8 cellular contexts compared by ENCODE assay signal in genomic region chr20:50930139-50931047, GRCh38. TPM values are rescaled to one million over a fixed set of nuclear protein-coding genes. Genes with fewer than 3 reads are reported as not detected.
DNase-seq lines count a peak whose midpoint lies in the region; ATAC-seq and TF ChIP-seq lines count a peak whose summit lies in the region.

No MANE protein-coding gene starts in this region.

- H3K27me3 ChIP-seq in Panc1 (ENCODE audit: control insufficient read depth, insufficient read depth, low read length) (no peaks in the 10 kb centered on the region), mammary epithelial cell (ENCODE audit: insufficient read depth, low read length) (no peaks in the 10 kb centered on the region)

- intact Hi-C loops in Panc1 (cut with micrococcal nuclease; ENCODE audit: unreplicated experiment): loop anchor here (5.0 kb wide), 1 partner anchor 138 kb away; no protein-coding TSS in a partner anchor
- intact Hi-C loops in mammary epithelial cell (cut with micrococcal nuclease): loop anchor here (1.0 to 2.0 kb wide), 2 partner anchors 28 to 50 kb away; partner anchors contain the start of genes DPM1 and MOCS3

- H3K4me1 Mint-ChIP-seq in stimulated activated memory B cell treated with anti-CD40 and anti-IgM and Interleukin-4, amounts not matched to agents 10 μg/mL and 1 μg/mL and 100 μg/mL, for 72 hours: peaks cover 48% of the 10 kb centered on the region

- H3K9me3 Mint-ChIP-seq in stimulated activated memory B cell treated with anti-CD40 and anti-IgM and Interleukin-4, amounts not matched to agents 10 μg/mL and 1 μg/mL and 100 μg/mL, for 72 hours: no peaks in the 10 kb centered on the region

- H3K4me1 ChIP-seq in ES-I3 (ENCODE audit: insufficient read depth, low read length) (peaks cover 12% of the 10 kb centered on the region), Panc1 (ENCODE audit: control insufficient read depth, insufficient read depth, low read length) (peaks cover 28% of the 10 kb centered on the region), mammary epithelial cell (ENCODE audit: insufficient read depth, low read length) (peaks cover 20% of the 10 kb centered on the region)

- H3K27ac ChIP-seq in Panc1 (ENCODE audit: low read length): peak overlapping the region; percentile 92
- H3K27ac ChIP-seq in mammary epithelial cell (ENCODE audit: insufficient read depth, low read depth, low read length): peak overlapping the region; percentile 74

- CTCF ChIA-PET in Panc1 (lab: Charles Lee) (interaction anchor here (0.6 to 1.0 kb wide), 3 partner anchors 9 to 136 kb away, joined by 3 to 8 read pairs (median 4); partner anchors contain the start of gene BCAS4), mammary epithelial cell (lab: Charles Lee; ENCODE audit: low non-redundant PET) (interaction anchor here (0.5 to 1.7 kb wide), 5 partner anchors 9 to 137 kb away, joined by 3 to 13 read pairs (median 4); no protein-coding TSS in a partner anchor)

- peak overlapping the region; percentile 91 for H3K9ac ChIP-seq in ES-I3 (ENCODE audit: low read depth, low read length)
- H3K9ac ChIP-seq in mammary epithelial cell (ENCODE audit: insufficient read depth, low read length): peak overlapping the region; percentile 91

- POLR2A ChIA-PET in Panc1 (lab: Charles Lee): interaction anchor here (0.6 to 1.1 kb wide), 7 partner anchors 13 to 533 kb away, joined by 4 to 17 read pairs (median 8); partner anchors contain the start of genes DPM1 and MOCS3

- no peaks in the 10 kb centered on the region for H3K9me3 ChIP-seq in ES-I3 (ENCODE audit: control insufficient read depth, insufficient read depth, low read length)
- no peaks in the 10 kb centered on the region for H3K9me3 ChIP-seq in Panc1 (ENCODE audit: control insufficient read depth, insufficient read depth, low read depth, low read length)
- H3K9me3 ChIP-seq in mammary epithelial cell (replicated peaks; ENCODE audit: insufficient read depth, low read length): no peaks in the 10 kb centered on the region

- in situ Hi-C loops in Panc1 (cut with HindIII; ENCODE audit: low pct_unique_long_range_greater_than_20kb, low sequenced_read_pairs): no loop called here
- in situ Hi-C loops in mammary epithelial cell (cut with MboI; ENCODE audit: low sequenced_read_pairs in 2 of 2): loop anchor here in 1 of 2 donors (10.0 kb wide), 1 partner anchor 136 kb away; the partner anchor contains the start of gene BCAS4

- H3K36me3 ChIP-seq in ES-I3 (ENCODE audit: insufficient read depth, low read length) (peaks cover 16% of the 10 kb centered on the region), Panc1 (ENCODE audit: control insufficient read depth, insufficient read depth, low read length) (peaks cover 48% of the 10 kb centered on the region), mammary epithelial cell (ENCODE audit: insufficient read depth, low read length) (peaks cover 25% of the 10 kb centered on the region)

- 0% methylated on average over 5 of the region's 97 CpGs for WGBS in mammary epithelial cell (ENCODE audit: low coverage, missing lambda C conversion rate)

- ATAC-seq in HG02571 (IDR thresholded peaks at IDR 0.05; ENCODE audit: unreplicated experiment): peak; percentile 10
- ATAC-seq in Panc1: peak; percentile 26
- ATAC-seq in left lobe of liver: no peak
- peak; percentile 47 for ATAC-seq in stimulated activated memory B cell treated with anti-CD40 and anti-IgM and Interleukin-4, amounts not matched to agents 10 μg/mL and 1 μg/mL and 100 μg/mL, for 72 hours

- DNase-seq in Panc1 (ENCODE audit: low read depth, low spot score) (no peak), mammary epithelial cell (no peak), left lobe of liver (ENCODE audit: low spot score) (peak; percentile 54), superior temporal gyrus (ENCODE audit: extremely low spot score) (no peak), cerebellar nuclear complex (lab: John Stamatoyannopoulos, UW) (no peak)

- H2AFZ ChIP-seq in mammary epithelial cell (ENCODE audit: low read depth, low read length): peak overlapping the region; percentile 45

- H3K79me2 ChIP-seq in mammary epithelial cell (ENCODE audit: insufficient read depth, low read length): peaks cover 56% of the 10 kb centered on the region

- peak overlapping the region; percentile 59 to 90 for H3K4me3 ChIP-seq in Panc1 (ENCODE audit: low read depth in 2 of 2, low read length in 2 of 2)
- H3K4me3 ChIP-seq in mammary epithelial cell (replicated peaks in 1 of 3; ENCODE audit: insufficient read depth in 1 of 3, low read depth in 2 of 3, low read length in 3 of 3): peak overlapping the region; percentile 70 to 93 (median 80)

- H4K20me1 ChIP-seq in mammary epithelial cell (ENCODE audit: insufficient read depth, low read length): peaks cover under 1% of the 10 kb centered on the region

- no peak for TF ChIP-seq CTCF in Panc1 (IDR thresholded peaks at IDR 0.05)
- no peak for TF ChIP-seq CTCF in mammary epithelial cell (conservative IDR thresholded peaks at IDR 0.05 in 1 of 2, IDR thresholded peaks at IDR 0.05 in 1 of 2; ENCODE audit: extremely low read depth in 1 of 2, insufficient read depth in 1 of 2, low read depth in 1 of 2, low read length in 2 of 2)

- peak overlapping the region; percentile 97 for H3K4me3 Mint-ChIP-seq in stimulated activated memory B cell treated with anti-CD40 and anti-IgM and Interleukin-4, amounts not matched to agents 10 μg/mL and 1 μg/mL and 100 μg/mL, for 72 hours

- H3K36me3 Mint-ChIP-seq in stimulated activated memory B cell treated with anti-CD40 and anti-IgM and Interleukin-4, amounts not matched to agents 10 μg/mL and 1 μg/mL and 100 μg/mL, for 72 hours: peaks cover 34% of the 10 kb centered on the region

- peak overlapping the region; percentile 98 for H3K27ac Mint-ChIP-seq in stimulated activated memory B cell treated with anti-CD40 and anti-IgM and Interleukin-4, amounts not matched to agents 10 μg/mL and 1 μg/mL and 100 μg/mL, for 72 hours

- BruUV-seq in Panc1 (replicated peaks; lab: Mats Ljungman, UMichigan) (no TSS peak), mammary epithelial cell (replicated peaks; lab: Mats Ljungman, UMichigan) (no TSS peak)

- no peaks in the 10 kb centered on the region for H3K27me3 Mint-ChIP-seq in stimulated activated memory B cell treated with anti-CD40 and anti-IgM and Interleukin-4, amounts not matched to agents 10 μg/mL and 1 μg/mL and 100 μg/mL, for 72 hours

- dilution Hi-C loops in mammary epithelial cell (cut with HindIII; ENCODE audit: low sequenced_read_pairs): no loop called here

- H3K4me2 ChIP-seq in mammary epithelial cell (ENCODE audit: insufficient read depth, low read depth, low read length): peak overlapping the region; percentile 85

RNA-seq across cellular contexts. Expression of gene ADNP, which starts 0.8 kb away (rescaled TPM):
- total RNA-seq in Panc1 (2021; ENCODE audit: unreplicated experiment) (65.1 TPM), mammary epithelial cell (10 to 100 TPM; 34.0 to 63.2 TPM), left lobe of liver (21.1 TPM)
- polyA plus RNA-seq in Panc1 (2012; ENCODE audit: insufficient read length): 32.5 TPM
- polyA plus RNA-seq in mammary epithelial cell: 20.4 TPM
- polyA minus RNA-seq in mammary epithelial cell: 69.3 TPM

RNA-seq across cellular contexts. Expression of gene DPM1, which starts 27.9 kb away (rescaled TPM):
- total RNA-seq in Panc1 (2021; ENCODE audit: unreplicated experiment) (50.2 TPM), mammary epithelial cell (10 to 100 TPM; 63.5 to 63.9 TPM), left lobe of liver (13.6 TPM)
- polyA plus RNA-seq in Panc1 (2012; ENCODE audit: insufficient read length): 39.6 TPM
- polyA plus RNA-seq in mammary epithelial cell: 71.9 TPM
- 14.3 TPM for polyA minus RNA-seq in mammary epithelial cell

RNA-seq across cellular contexts. Expression of gene MOCS3, which starts 28.2 kb away (rescaled TPM):
- total RNA-seq in Panc1 (2021; ENCODE audit: unreplicated experiment): 5.8 TPM
- 3.5 TPM for polyA plus RNA-seq in Panc1 (2012; ENCODE audit: insufficient read length)
- 10 to 100 TPM in 1 of 2 donors, 1 to 10 TPM in 1; 7.2 to 10.8 TPM for total RNA-seq in mammary epithelial cell
- 6.8 TPM for polyA plus RNA-seq in mammary epithelial cell
- 4.8 TPM for polyA minus RNA-seq in mammary epithelial cell
- total RNA-seq in left lobe of liver: 2.6 TPM
